In genomic region chr14:101028971-101029667, GRCh38 we compare ENCODE assay signal across 29 cellular contexts.
DNase-seq lines count a peak whose midpoint lies in the region; ATAC-seq and TF ChIP-seq lines count a peak whose summit lies in the region.
"Had no signal": no experiment of that assay in that cellular context is flagged by ENCODE, and none has a peak within 500 bp of the region (broad histone marks: within the 10 kb centered on the region; RNA-seq: fewer than 3 reads in every experiment).

No MANE protein-coding gene starts in this region.

- H3K27me3 Mint-ChIP-seq in endothelial cell (ENCODE audit: unreplicated experiment) = peaks cover 10% of the 10 kb centered on the region
- H3K27me3 Mint-ChIP-seq: activated CD4-positive, alpha-beta T cell treated with anti-CD3 and anti-CD28 coated beads, Interleukin-2, amount 10 ng/mL, durations not matched to agents 7 days and 5 days; activated naive CD8-positive, alpha-beta T cell had no signal

- H3K4me1 Mint-ChIP-seq in endothelial cell (ENCODE audit: unreplicated experiment) = no peaks in the 10 kb centered on the region
- H3K4me1 Mint-ChIP-seq: activated CD4-positive, alpha-beta T cell treated with anti-CD3 and anti-CD28 coated beads, Interleukin-2, amount 10 ng/mL, durations not matched to agents 7 days and 5 days had no signal

- DNase-seq in NCI-H510A treated with DMSO at 0.1 percent for 48 hours (lab: John Stamatoyannopoulos, UW) (peak; percentile 32), NCI-H510A (lab: John Stamatoyannopoulos, UW) (no peak), NCI-H2081 (lab: John Stamatoyannopoulos, UW) (peak; percentile 56 to 84), Peyer's patch (peak in 2 of 3 donors; percentile 13 to 18), upper lobe of right lung (peak; percentile 31), T-helper 2 cell (no peak), endothelial cell (ENCODE audit: low spot score) (no peak)
- DNase-seq: activated CD4-positive, alpha-beta T cell treated with anti-CD3 and anti-CD28 coated beads, Interleukin-2, amount 10 ng/mL, durations not matched to agents 7 days and 5 days; BE2C; Caco-2; EL; left ventricle myocardium superior; midbrain; NCI-H1930; right cardiac atrium; stimulated activated CD4-positive, alpha-beta T cell treated with anti-CD3 and anti-CD28 coated beads, Interleukin-15, amount 100 ng/mL, for 24 hours; stimulated activated CD8-positive, alpha-beta memory T cell treated with anti-CD3 and anti-CD28 coated beads, Interleukin-4, amount 100 ng/mL, for 48 hours; transverse colon had no signal

- no peaks in the 10 kb centered on the region for H3K9me3 ChIP-seq in Peyer's patch
- no peaks in the 10 kb centered on the region for H3K9me3 ChIP-seq in upper lobe of right lung
- H3K9me3 ChIP-seq: A549, ascending aorta, BE2C, Caco-2, heart left ventricle, ovary, transverse colon had no signal

- no peaks in the 10 kb centered on the region for H3K4me1 ChIP-seq in Peyer's patch
- no peaks in the 10 kb centered on the region for H3K4me1 ChIP-seq in upper lobe of right lung
- H3K4me1 ChIP-seq: A549, ascending aorta, BE2C, Caco-2, heart left ventricle, transverse colon had no signal

- H3K36me3 Mint-ChIP-seq in endothelial cell (ENCODE audit: low read depth, unreplicated experiment) = no peaks in the 10 kb centered on the region
- H3K36me3 Mint-ChIP-seq: activated naive CD8-positive, alpha-beta T cell; natural killer cell treated with Interleukin-12 subunit alpha and Interleukin-12 subunit beta and Interleukin-15 and Interleukin-18, amount 100 ng/mL, for 72 hours had no signal

- H3K4me3 ChIP-seq in Peyer's patch (no peak overlapping the region), upper lobe of right lung (no peak overlapping the region)
- H3K4me3 ChIP-seq: A549, ascending aorta, heart left ventricle, ovary, SK-N-MC, transverse colon had no signal

- ATAC-seq in upper lobe of right lung (no peak), GM21529 (IDR thresholded peaks at IDR 0.05; ENCODE audit: unreplicated experiment) (no peak)
- ATAC-seq: A549; heart left ventricle; left ventricle myocardium superior; natural killer cell treated with Interleukin-12 subunit alpha and Interleukin-12 subunit beta and Interleukin-15 and Interleukin-18, amount 100 ng/mL, for 72 hours; right cardiac atrium had no signal

- H3K36me3 ChIP-seq in Peyer's patch (no peaks in the 10 kb centered on the region), upper lobe of right lung (no peaks in the 10 kb centered on the region)
- H3K36me3 ChIP-seq: ascending aorta, heart left ventricle, ovary, transverse colon had no signal

- H3K27ac Mint-ChIP-seq in endothelial cell (ENCODE audit: unreplicated experiment) = no peak overlapping the region
- H3K27ac Mint-ChIP-seq: activated CD4-positive, alpha-beta T cell treated with anti-CD3 and anti-CD28 coated beads, Interleukin-2, amount 10 ng/mL, durations not matched to agents 7 days and 5 days; activated naive CD8-positive, alpha-beta T cell; natural killer cell treated with Interleukin-12 subunit alpha and Interleukin-12 subunit beta and Interleukin-15 and Interleukin-18, amount 100 ng/mL, for 72 hours had no signal

- intact Hi-C loops in upper lobe of right lung (cut with DNase I) = no loop called here

- TF ChIP-seq POLR2A in Peyer's patch (IDR thresholded peaks at IDR 0.05) = no peak

- no peaks in the 10 kb centered on the region for H3K9me3 Mint-ChIP-seq in endothelial cell (ENCODE audit: unreplicated experiment)
- H3K9me3 Mint-ChIP-seq: activated CD4-positive, alpha-beta T cell treated with anti-CD3 and anti-CD28 coated beads, Interleukin-2, amount 10 ng/mL, durations not matched to agents 7 days and 5 days; natural killer cell treated with Interleukin-12 subunit alpha and Interleukin-12 subunit beta and Interleukin-15 and Interleukin-18, amount 100 ng/mL, for 72 hours had no signal

- H3K4me3 Mint-ChIP-seq in endothelial cell (ENCODE audit: unreplicated experiment) = no peak overlapping the region
- H3K4me3 Mint-ChIP-seq: activated CD4-positive, alpha-beta T cell treated with anti-CD3 and anti-CD28 coated beads, Interleukin-2, amount 10 ng/mL, durations not matched to agents 7 days and 5 days; activated naive CD8-positive, alpha-beta T cell; natural killer cell treated with Interleukin-12 subunit alpha and Interleukin-12 subunit beta and Interleukin-15 and Interleukin-18, amount 100 ng/mL, for 72 hours had no signal

- TF ChIP-seq CTCF in Peyer's patch (IDR thresholded peaks at IDR 0.05) (no peak), upper lobe of right lung (IDR thresholded peaks at IDR 0.05) (no peak), endothelial cell (IDR thresholded peaks at IDR 0.05; ENCODE audit: unreplicated experiment) (no peak)

- H3K27ac ChIP-seq in Peyer's patch (no peak overlapping the region), upper lobe of right lung (no peak overlapping the region)
- H3K27ac ChIP-seq: A549, ascending aorta, epithelial cell of prostate, heart left ventricle, HL-60, ovary, SK-N-MC, transverse colon, VCaP had no signal

- H3K27me3 ChIP-seq in Peyer's patch (no peaks in the 10 kb centered on the region), upper lobe of right lung (no peaks in the 10 kb centered on the region)
- H3K27me3 ChIP-seq: ascending aorta, BE2C, ovary, transverse colon had no signal

Comparison
In these comparisons a context has a peak if more than half of its experiments do, and no peak if none do; other contexts are left out.
1. DNase-seq: peak in NCI-H510A treated with DMSO at 0.1 percent for 48 hours (single experiment), NCI-H2081 (2 of 2), Peyer's patch (2 of 3) and upper lobe of right lung (single experiment); none in NCI-H510A (single experiment), T-helper 2 cell (0 of 5) and endothelial cell (single experiment).